Comparison of ENCODE assay signal across 1 cellular context in the genomic region with DNA sequence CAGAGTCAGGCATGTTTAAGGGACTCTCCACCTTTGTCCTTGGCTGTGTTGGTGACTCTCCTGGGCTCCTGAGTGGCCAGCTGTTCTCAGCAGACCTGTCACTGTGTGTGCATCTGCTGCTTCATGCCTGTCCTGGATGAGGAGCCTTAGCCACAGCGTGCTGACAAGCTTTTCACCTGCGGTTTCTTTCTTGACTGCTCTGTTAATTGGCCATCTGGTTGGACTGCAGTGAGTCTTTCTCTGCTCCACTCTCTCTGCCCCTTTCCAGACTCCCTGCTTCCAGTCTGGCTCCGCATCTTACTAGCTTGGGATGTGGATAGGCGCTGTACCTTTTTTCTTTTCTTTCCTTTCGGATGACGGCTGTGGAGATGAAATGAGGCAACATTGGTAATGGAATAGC.
TF ChIP-seq lines count a peak whose summit lies in the region.

No MANE protein-coding gene starts in this region.

TF ChIP-seq in GM23338, 12 proteins besides CTCF, POLR2A, EP300 and RAD21 (continued from another document):
- TF ChIP-seq ZNF462 (CRISPR knock-in tag; IDR thresholded peaks at IDR 0.05) (no peak), CREB1 (CRISPR knock-in tag; IDR thresholded peaks at IDR 0.05; ENCODE audit: low read depth) (no peak), ZNF114 (CRISPR knock-in tag; IDR thresholded peaks at IDR 0.05) (no peak), EZH2phosphoT487 (IDR thresholded peaks at IDR 0.05; ENCODE audit: unreplicated experiment) (no peak), JUNB (IDR thresholded peaks at IDR 0.05; ENCODE audit: unreplicated experiment) (no peak), ZNF331 (CRISPR knock-in tag; IDR thresholded peaks at IDR 0.05; ENCODE audit: low read depth) (no peak)
- TF ChIP-seq, protein P1, sequence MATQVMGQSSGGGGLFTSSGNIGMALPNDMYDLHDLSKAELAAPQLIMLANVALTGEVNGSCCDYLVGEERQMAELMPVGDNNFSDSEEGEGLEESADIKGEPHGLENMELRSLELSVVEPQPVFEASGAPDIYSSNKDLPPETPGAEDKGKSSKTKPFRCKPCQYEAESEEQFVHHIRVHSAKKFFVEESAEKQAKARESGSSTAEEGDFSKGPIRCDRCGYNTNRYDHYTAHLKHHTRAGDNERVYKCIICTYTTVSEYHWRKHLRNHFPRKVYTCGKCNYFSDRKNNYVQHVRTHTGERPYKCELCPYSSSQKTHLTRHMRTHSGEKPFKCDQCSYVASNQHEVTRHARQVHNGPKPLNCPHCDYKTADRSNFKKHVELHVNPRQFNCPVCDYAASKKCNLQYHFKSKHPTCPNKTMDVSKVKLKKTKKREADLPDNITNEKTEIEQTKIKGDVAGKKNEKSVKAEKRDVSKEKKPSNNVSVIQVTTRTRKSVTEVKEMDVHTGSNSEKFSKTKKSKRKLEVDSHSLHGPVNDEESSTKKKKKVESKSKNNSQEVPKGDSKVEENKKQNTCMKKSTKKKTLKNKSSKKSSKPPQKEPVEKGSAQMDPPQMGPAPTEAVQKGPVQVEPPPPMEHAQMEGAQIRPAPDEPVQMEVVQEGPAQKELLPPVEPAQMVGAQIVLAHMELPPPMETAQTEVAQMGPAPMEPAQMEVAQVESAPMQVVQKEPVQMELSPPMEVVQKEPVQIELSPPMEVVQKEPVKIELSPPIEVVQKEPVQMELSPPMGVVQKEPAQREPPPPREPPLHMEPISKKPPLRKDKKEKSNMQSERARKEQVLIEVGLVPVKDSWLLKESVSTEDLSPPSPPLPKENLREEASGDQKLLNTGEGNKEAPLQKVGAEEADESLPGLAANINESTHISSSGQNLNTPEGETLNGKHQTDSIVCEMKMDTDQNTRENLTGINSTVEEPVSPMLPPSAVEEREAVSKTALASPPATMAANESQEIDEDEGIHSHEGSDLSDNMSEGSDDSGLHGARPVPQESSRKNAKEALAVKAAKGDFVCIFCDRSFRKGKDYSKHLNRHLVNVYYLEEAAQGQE (IDR thresholded peaks at IDR 0.05; ENCODE audit: unreplicated experiment), result no peak
